Comparison of ENCODE assay signal across 4 cellular contexts in genomic region chr20:12883507-12883885, GRCh38.
"Had no signal": no experiment of that assay in that cellular context is flagged by ENCODE, and none has a peak within 500 bp of the region (broad histone marks: within the 10 kb centered on the region; RNA-seq: fewer than 3 reads in every experiment).

No MANE protein-coding gene starts in this region.

- H3K27ac ChIP-seq: GM23248 had no signal

- H3K4me3 ChIP-seq: GM23248, K562 had no signal

- H2AFZ ChIP-seq: GM23248 had no signal

- H3K9ac ChIP-seq: GM23248 had no signal

- DNase-seq: H9, HFFc6 had no signal
